ENCODE assay signal across 1 cellular context in the genomic region with DNA sequence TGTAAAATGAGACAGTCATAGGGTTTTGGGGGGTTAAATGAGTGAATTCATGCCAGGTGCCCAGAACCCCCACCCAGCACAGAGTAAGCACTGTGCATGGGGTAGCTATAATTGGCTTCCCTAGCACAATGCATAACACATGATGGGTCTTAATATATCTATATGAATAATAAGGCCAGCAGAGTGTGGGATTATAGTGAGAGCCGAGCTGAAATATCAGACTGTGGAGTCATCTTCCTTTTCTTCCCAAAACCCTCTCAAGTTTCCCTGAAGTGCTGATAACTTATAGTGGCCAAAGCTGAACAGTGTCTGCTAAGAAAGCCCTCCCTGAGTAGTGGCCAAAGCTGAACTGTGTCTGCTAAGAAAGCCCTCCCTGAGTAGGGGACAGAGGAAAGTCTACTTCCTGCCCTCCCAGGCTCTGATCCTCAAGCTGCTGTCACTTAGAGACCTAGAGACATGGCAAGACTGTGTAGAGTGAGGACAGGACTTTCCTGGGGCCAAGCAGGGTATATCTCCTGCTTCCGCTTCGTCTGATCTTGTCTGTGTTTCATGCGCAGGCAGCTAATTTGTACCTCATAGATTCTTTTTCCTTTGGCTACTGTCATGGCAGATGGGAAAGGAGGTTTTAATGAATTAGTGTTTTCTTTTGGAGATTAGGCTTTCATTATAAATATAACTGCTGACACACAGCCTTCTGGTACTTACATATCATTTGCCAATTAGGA.
TF ChIP-seq lines count a peak whose summit lies in the region.

No MANE protein-coding gene starts in this region.

TF ChIP-seq in IMR-90, 13 proteins besides CTCF, POLR2A, EP300 and RAD21:
- TF ChIP-seq, protein P1, sequence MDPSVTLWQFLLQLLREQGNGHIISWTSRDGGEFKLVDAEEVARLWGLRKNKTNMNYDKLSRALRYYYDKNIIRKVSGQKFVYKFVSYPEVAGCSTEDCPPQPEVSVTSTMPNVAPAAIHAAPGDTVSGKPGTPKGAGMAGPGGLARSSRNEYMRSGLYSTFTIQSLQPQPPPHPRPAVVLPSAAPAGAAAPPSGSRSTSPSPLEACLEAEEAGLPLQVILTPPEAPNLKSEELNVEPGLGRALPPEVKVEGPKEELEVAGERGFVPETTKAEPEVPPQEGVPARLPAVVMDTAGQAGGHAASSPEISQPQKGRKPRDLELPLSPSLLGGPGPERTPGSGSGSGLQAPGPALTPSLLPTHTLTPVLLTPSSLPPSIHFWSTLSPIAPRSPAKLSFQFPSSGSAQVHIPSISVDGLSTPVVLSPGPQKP (IDR thresholded peaks at IDR 0.05; ENCODE audit: borderline replicate concordance, low read depth, low read length): no peak
- no peak for TF ChIP-seq SMC3 (IDR thresholded peaks at IDR 0.05; ENCODE audit: low read depth, low read length)
- no peak for TF ChIP-seq RFX5 (IDR thresholded peaks at IDR 0.05; ENCODE audit: low read depth, low read length)
- TF ChIP-seq FOS (IDR thresholded peaks at IDR 0.05; ENCODE audit: low read depth, low read length): no peak
- TF ChIP-seq CHD1 (IDR thresholded peaks at IDR 0.05; ENCODE audit: low read depth, low read length): no peak
- TF ChIP-seq BHLHE40 (IDR thresholded peaks at IDR 0.05; ENCODE audit: low read depth, low read length): no peak
